8 cellular contexts compared by ENCODE assay signal in the genomic region with DNA sequence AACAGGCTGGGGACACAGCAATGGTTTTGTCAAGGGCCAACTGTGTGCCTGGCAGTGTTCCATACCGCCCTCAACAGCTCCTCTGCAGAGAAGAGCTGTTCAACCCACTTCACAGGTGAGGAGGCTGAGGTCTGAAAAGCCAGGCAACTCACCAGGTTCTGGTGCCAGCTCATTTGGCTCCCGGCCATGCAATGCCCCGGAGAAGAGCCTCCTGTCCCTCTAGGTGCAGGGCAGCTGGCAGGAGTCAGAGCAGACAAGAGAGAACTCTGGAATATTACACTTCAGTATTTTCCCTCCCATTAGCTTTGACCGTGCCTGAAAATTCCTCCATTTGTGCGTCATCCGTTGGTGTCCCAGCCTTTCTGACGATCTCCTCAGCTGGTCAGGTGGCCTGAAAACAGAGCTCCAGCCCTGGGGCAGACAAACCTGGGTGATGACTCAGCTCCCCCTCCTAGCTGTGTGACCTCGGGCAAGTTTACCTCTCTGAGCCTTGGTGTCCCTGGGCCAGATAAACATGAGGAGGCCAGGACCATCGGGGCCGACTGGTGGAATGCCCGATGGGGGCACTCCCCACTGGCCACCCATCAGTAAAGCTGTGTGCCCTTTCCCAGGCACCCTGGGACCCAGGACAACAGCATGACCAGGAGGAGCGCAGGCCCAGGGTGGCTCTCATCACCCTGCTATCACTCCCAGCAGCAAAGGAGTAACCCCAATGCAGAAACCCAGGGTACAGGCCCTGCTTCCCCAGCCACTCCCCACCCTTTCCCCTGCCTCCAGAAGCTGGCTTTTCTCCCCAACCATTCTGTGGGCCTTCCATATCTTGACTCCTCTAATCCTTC. TPM values are rescaled to one million over a fixed set of nuclear protein-coding genes. Genes with fewer than 3 reads are reported as not detected.
DNase-seq lines count a peak whose midpoint lies in the region; ATAC-seq and TF ChIP-seq lines count a peak whose summit lies in the region.

No MANE protein-coding gene starts in this region.

- H3K36me3 ChIP-seq in heart left ventricle, result no peaks in the 10 kb centered on the region

- peak overlapping the region; percentile 83 to 99 (median 96) for H3K27ac ChIP-seq in heart left ventricle

- peak overlapping the region; percentile 81 for H3K4me3 Mint-ChIP-seq in activated naive CD4-positive, alpha-beta T cell treated with anti-CD3 and anti-CD28 coated beads for 36 hours
- peak overlapping the region; percentile 83 for H3K4me3 Mint-ChIP-seq in activated T-helper 1 cell treated with anti-CD3 and anti-CD28 coated beads, Interleukin-12 subunit alpha, Interleukin-12 subunit beta, Interleukin-2, Interleukin-4 antibody, amounts not matched to agents 30 ng/mL and 10 ng/mL and 1 ng/mL, durations not matched to agents 14 hours and 24 hours and 36 hours

- peaks cover 10% of the 10 kb centered on the region for H3K36me3 Mint-ChIP-seq in activated naive CD4-positive, alpha-beta T cell treated with anti-CD3 and anti-CD28 coated beads for 36 hours (ENCODE audit: low read depth)
- peaks cover 5% of the 10 kb centered on the region for H3K36me3 Mint-ChIP-seq in activated T-helper 1 cell treated with anti-CD3 and anti-CD28 coated beads, Interleukin-12 subunit alpha, Interleukin-12 subunit beta, Interleukin-2, Interleukin-4 antibody, amounts not matched to agents 30 ng/mL and 10 ng/mL and 1 ng/mL, durations not matched to agents 14 hours and 24 hours and 36 hours (ENCODE audit: low read depth)

- peaks cover 59% of the 10 kb centered on the region for H3K4me1 Mint-ChIP-seq in activated naive CD4-positive, alpha-beta T cell treated with anti-CD3 and anti-CD28 coated beads for 36 hours (ENCODE audit: low read depth)
- H3K4me1 Mint-ChIP-seq in activated T-helper 1 cell treated with anti-CD3 and anti-CD28 coated beads, Interleukin-12 subunit alpha, Interleukin-12 subunit beta, Interleukin-2, Interleukin-4 antibody, amounts not matched to agents 30 ng/mL and 10 ng/mL and 1 ng/mL, durations not matched to agents 14 hours and 24 hours and 36 hours (ENCODE audit: low read depth), result peaks cover 54% of the 10 kb centered on the region

- CTCF ChIA-PET in activated naive CD4-positive, alpha-beta T cell treated with anti-CD3 and anti-CD28 coated beads for 36 hours (lab: Charles Lee), result interaction anchor here (0.7 to 4.8 kb wide), 18 partner anchors 11 to 153 kb away, joined by 3 to 47 read pairs (median 5); a partner anchor contains a TSS

- H3K27ac Mint-ChIP-seq in activated naive CD4-positive, alpha-beta T cell treated with anti-CD3 and anti-CD28 coated beads for 36 hours, result peak overlapping the region; percentile 96
- peak overlapping the region; percentile 87 for H3K27ac Mint-ChIP-seq in activated T-helper 1 cell treated with anti-CD3 and anti-CD28 coated beads, Interleukin-12 subunit alpha, Interleukin-12 subunit beta, Interleukin-2, Interleukin-4 antibody, amounts not matched to agents 30 ng/mL and 10 ng/mL and 1 ng/mL, durations not matched to agents 14 hours and 24 hours and 36 hours

- intact Hi-C loops in activated naive CD4-positive, alpha-beta T cell treated with anti-CD3 and anti-CD28 coated beads for 36 hours (cut with micrococcal nuclease), result loop anchor here (1.0 to 5.0 kb wide), 8 partner anchors 21 to 415 kb away; a partner anchor contains a TSS
- intact Hi-C loops in activated T-helper 1 cell treated with anti-CD3 and anti-CD28 coated beads, Interleukin-12 subunit alpha, Interleukin-12 subunit beta, Interleukin-2, Interleukin-4 antibody, amounts not matched to agents 30 ng/mL and 10 ng/mL and 1 ng/mL, durations not matched to agents 14 hours and 24 hours and 36 hours (cut with micrococcal nuclease), result loop anchor here (1.0 to 2.0 kb wide), 5 partner anchors 31 to 341 kb away; no protein-coding TSS in a partner anchor
- intact Hi-C loops in heart left ventricle (cut with DNase I), result loop anchor here (1.0 to 10.0 kb wide), 8 partner anchors 29 to 423 kb away; a partner anchor contains a TSS

- TF ChIP-seq CTCF in heart left ventricle (IDR thresholded peaks at IDR 0.05), result no peak

- no peaks in the 10 kb centered on the region for H3K9me3 ChIP-seq in heart left ventricle

- no peak for DNase-seq in activated naive CD4-positive, alpha-beta T cell treated with anti-CD3 and anti-CD28 coated beads for 36 hours
- no peak for DNase-seq in activated naive CD4-positive, alpha-beta T cell (lab: John Stamatoyannopoulos, UW)
- no peak for DNase-seq in activated T-helper 1 cell treated with anti-CD3 and anti-CD28 coated beads, Interleukin-12 subunit alpha, Interleukin-12 subunit beta, Interleukin-2, Interleukin-4 antibody, amounts not matched to agents 30 ng/mL and 10 ng/mL and 1 ng/mL, durations not matched to agents 14 hours and 24 hours and 36 hours (ENCODE audit: low spot score)
- DNase-seq in heart left ventricle (peak in 2 of 5 donors; percentile 57 to 76), skeletal muscle cell (ENCODE audit: low read depth) (no peak), NCI-H748 treated with DMSO at 0.1 percent for 48 hours (lab: John Stamatoyannopoulos, UW) (no peak), retina (no peak)
- no peak for DNase-seq in central memory CD4-positive, alpha-beta T cell

- TF ChIP-seq POLR2A in heart left ventricle (IDR thresholded peaks at IDR 0.05), result no peak

- peak; percentile 1 to 20 (median 7) for ATAC-seq in heart left ventricle

- no peaks in the 10 kb centered on the region for H3K27me3 ChIP-seq in heart left ventricle

- H3K9me3 Mint-ChIP-seq in activated naive CD4-positive, alpha-beta T cell treated with anti-CD3 and anti-CD28 coated beads for 36 hours, result no peaks in the 10 kb centered on the region
- H3K9me3 Mint-ChIP-seq in activated T-helper 1 cell treated with anti-CD3 and anti-CD28 coated beads, Interleukin-12 subunit alpha, Interleukin-12 subunit beta, Interleukin-2, Interleukin-4 antibody, amounts not matched to agents 30 ng/mL and 10 ng/mL and 1 ng/mL, durations not matched to agents 14 hours and 24 hours and 36 hours, result no peaks in the 10 kb centered on the region

- H3K4me1 ChIP-seq in heart left ventricle, result peaks cover 24 to 57% (median 48%) of the 10 kb centered on the region in 12 donors

- WGBS in heart left ventricle, 4 donors, result 40 to 57% (median 45%) methylated on average over 10 to 12 of the region's 12 CpGs

- H3K4me3 ChIP-seq in heart left ventricle, result peak overlapping the region in 7 of 12 donors; percentile 61 to 87 (median 68)
- H3K4me3 ChIP-seq in skeletal muscle cell (ENCODE audit: low read depth, low read length), result peak overlapping the region; percentile 79

- no peaks in the 10 kb centered on the region for H3K27me3 Mint-ChIP-seq in activated naive CD4-positive, alpha-beta T cell treated with anti-CD3 and anti-CD28 coated beads for 36 hours (ENCODE audit: low read depth)
- H3K27me3 Mint-ChIP-seq in activated T-helper 1 cell treated with anti-CD3 and anti-CD28 coated beads, Interleukin-12 subunit alpha, Interleukin-12 subunit beta, Interleukin-2, Interleukin-4 antibody, amounts not matched to agents 30 ng/mL and 10 ng/mL and 1 ng/mL, durations not matched to agents 14 hours and 24 hours and 36 hours (ENCODE audit: insufficient read depth), result no peaks in the 10 kb centered on the region

RNA-seq across cellular contexts. Expression of a gene that starts 9.6 kb away (rescaled TPM):
- 10 to 100 TPM; 13.4 to 13.6 TPM for total RNA-seq in activated naive CD4-positive, alpha-beta T cell treated with anti-CD3 and anti-CD28 coated beads for 36 hours
- 4.8 and 4.9 TPM in 2 replicates for total RNA-seq in activated T-helper 1 cell treated with anti-CD3 and anti-CD28 coated beads, Interleukin-12 subunit alpha, Interleukin-12 subunit beta, Interleukin-2, Interleukin-4 antibody, amounts not matched to agents 30 ng/mL and 10 ng/mL and 1 ng/mL, durations not matched to agents 14 hours and 24 hours and 36 hours
- 10 to 100 TPM in 1 of 9 donors, 1 to 10 TPM in 6, under 1 TPM in 2; 0.31 to 11.9 (median 1.4) TPM for total RNA-seq in heart left ventricle
- 1 to 10 TPM in 1 of 2 donors, under 1 TPM in 1; 0.99 to 3.0 TPM for polyA plus RNA-seq in heart left ventricle

RNA-seq across cellular contexts. Expression of a gene that starts 14.6 kb away (rescaled TPM):
- total RNA-seq in activated naive CD4-positive, alpha-beta T cell treated with anti-CD3 and anti-CD28 coated beads for 36 hours, result 10 to 100 TPM; 28.1 to 28.6 TPM
- total RNA-seq in activated T-helper 1 cell treated with anti-CD3 and anti-CD28 coated beads, Interleukin-12 subunit alpha, Interleukin-12 subunit beta, Interleukin-2, Interleukin-4 antibody, amounts not matched to agents 30 ng/mL and 10 ng/mL and 1 ng/mL, durations not matched to agents 14 hours and 24 hours and 36 hours, result 2.3 TPM in 2 replicates
- total RNA-seq in heart left ventricle, result under 1 TPM in 1 of 9 donors, not detected in 8; 0.07 TPM
- not detected for polyA plus RNA-seq in heart left ventricle

RNA-seq across cellular contexts. Expression of a gene that starts 46.4 kb away (rescaled TPM):
- total RNA-seq in activated naive CD4-positive, alpha-beta T cell treated with anti-CD3 and anti-CD28 coated beads for 36 hours, result 100 to 1,000 TPM; 728 to 759 TPM
- 592 and 614 TPM in 2 replicates for total RNA-seq in activated T-helper 1 cell treated with anti-CD3 and anti-CD28 coated beads, Interleukin-12 subunit alpha, Interleukin-12 subunit beta, Interleukin-2, Interleukin-4 antibody, amounts not matched to agents 30 ng/mL and 10 ng/mL and 1 ng/mL, durations not matched to agents 14 hours and 24 hours and 36 hours
- total RNA-seq in heart left ventricle, result 10 to 100 TPM in 2 of 9 donors, 1 to 10 TPM in 7; 1.4 to 60.5 (median 3.8) TPM
- 1 to 10 TPM; 1.3 to 4.6 TPM for polyA plus RNA-seq in heart left ventricle

RNA-seq across cellular contexts. Expression of a gene that starts 48.0 kb away (rescaled TPM):
- total RNA-seq in activated naive CD4-positive, alpha-beta T cell treated with anti-CD3 and anti-CD28 coated beads for 36 hours, result 100 to 1,000 TPM; 126 to 134 TPM
- total RNA-seq in activated T-helper 1 cell treated with anti-CD3 and anti-CD28 coated beads, Interleukin-12 subunit alpha, Interleukin-12 subunit beta, Interleukin-2, Interleukin-4 antibody, amounts not matched to agents 30 ng/mL and 10 ng/mL and 1 ng/mL, durations not matched to agents 14 hours and 24 hours and 36 hours, result 273 and 278 TPM in 2 replicates
- 1 to 10 TPM in 2 of 9 donors, under 1 TPM in 6, not detected in 1; 0.09 to 8.7 (median 0.38) TPM for total RNA-seq in heart left ventricle
- polyA plus RNA-seq in heart left ventricle, result under 1 TPM; 0.24 to 0.38 TPM
